In genomic region chr9:123120953-123121352, GRCh38 we compare ENCODE assay signal across 17 cellular contexts.
DNase-seq lines count a peak whose midpoint lies in the region; ATAC-seq and TF ChIP-seq lines count a peak whose summit lies in the region.
"Had no signal": no experiment of that assay in that cellular context is flagged by ENCODE, and none has a peak within 500 bp of the region (broad histone marks: within the 10 kb centered on the region; RNA-seq: fewer than 3 reads in every experiment).

No MANE protein-coding gene starts in this region.

- DNase-seq in activated T-cell treated with anti-CD3 and anti-CD28 coated beads, Interleukin-2, amount 50 U/mL, for 4 hours: no peak
- no peak for DNase-seq in activated T-cell treated with anti-CD3 and anti-CD28 coated beads, Interleukin-2, amount 50 U/mL, for 24 hours
- DNase-seq in MG63: peak; percentile 29
- peak; percentile 18 for DNase-seq in fibroblast of peridontal ligament (ENCODE audit: extremely low read depth)
- no peak for DNase-seq in sigmoid colon
- DNase-seq in stimulated activated CD4-positive, alpha-beta T cell treated with anti-CD3 and anti-CD28 coated beads, Interleukin-2, amount 100 ng/mL, for 24 hours: no peak
- no peak for DNase-seq in LoVo (ENCODE audit: low spot score)
- DNase-seq: CD4-positive, alpha-beta memory T cell; DMS79 treated with DMSO at 0.1 percent for 48 hours; GOT3; MM.1S; NCI-H187; NCI-H526 treated with DMSO at 0.1 percent for 48 hours; NK-92 treated with Interleukin-12 subunit alpha and Interleukin-12 subunit beta, amount 100 ng/mL, for 24 hours; SHP77 treated with DMSO at 0.1 percent for 48 hours had no signal

- peak overlapping the region; percentile 23 to 66 (median 62) for H3K27ac ChIP-seq in sigmoid colon
- H3K27ac ChIP-seq: KMS-11 had no signal

- no peak overlapping the region for H3K27ac Mint-ChIP-seq in activated T-cell treated with anti-CD3 and anti-CD28 coated beads, Interleukin-2, amount 50 U/mL, for 24 hours

- TF ChIP-seq CTCF in sigmoid colon (IDR thresholded peaks at IDR 0.05): no peak

- H3K36me3 Mint-ChIP-seq in activated T-cell treated with anti-CD3 and anti-CD28 coated beads, Interleukin-2, amount 50 U/mL, for 4 hours (ENCODE audit: insufficient read depth): peaks cover 5% of the 10 kb centered on the region
- peaks cover 24% of the 10 kb centered on the region for H3K36me3 Mint-ChIP-seq in activated T-cell treated with anti-CD3 and anti-CD28 coated beads, Interleukin-2, amount 50 U/mL, for 24 hours (ENCODE audit: low read depth)

- no peaks in the 10 kb centered on the region for H3K9me3 ChIP-seq in MG63
- no peaks in the 10 kb centered on the region for H3K9me3 ChIP-seq in sigmoid colon

- 64 to 79% methylated on average over 1 of the region's 1 CpG for WGBS in sigmoid colon, 2 donors

- intact Hi-C loops in sigmoid colon (cut with DNase I): no loop called here

- H3K9me3 Mint-ChIP-seq in activated T-cell treated with anti-CD3 and anti-CD28 coated beads, Interleukin-2, amount 50 U/mL, for 4 hours: no peaks in the 10 kb centered on the region
- no peaks in the 10 kb centered on the region for H3K9me3 Mint-ChIP-seq in activated T-cell treated with anti-CD3 and anti-CD28 coated beads, Interleukin-2, amount 50 U/mL, for 24 hours
- H3K9me3 Mint-ChIP-seq: CD4-positive, alpha-beta memory T cell had no signal

- H3K4me1 Mint-ChIP-seq in activated T-cell treated with anti-CD3 and anti-CD28 coated beads, Interleukin-2, amount 50 U/mL, for 4 hours (ENCODE audit: low read depth): no peaks in the 10 kb centered on the region
- H3K4me1 Mint-ChIP-seq in activated T-cell treated with anti-CD3 and anti-CD28 coated beads, Interleukin-2, amount 50 U/mL, for 24 hours (ENCODE audit: low read depth): peaks cover 8% of the 10 kb centered on the region
- H3K4me1 Mint-ChIP-seq: CD4-positive, alpha-beta memory T cell had no signal

- H3K36me3 ChIP-seq in MG63 (no peaks in the 10 kb centered on the region), sigmoid colon (no peaks in the 10 kb centered on the region)

- H3K4me3 Mint-ChIP-seq in activated T-cell treated with anti-CD3 and anti-CD28 coated beads, Interleukin-2, amount 50 U/mL, for 4 hours: no peak overlapping the region
- no peak overlapping the region for H3K4me3 Mint-ChIP-seq in activated T-cell treated with anti-CD3 and anti-CD28 coated beads, Interleukin-2, amount 50 U/mL, for 24 hours
- H3K4me3 Mint-ChIP-seq: CD4-positive, alpha-beta memory T cell had no signal

- peaks cover 0 to 47% (median 37%) of the 10 kb centered on the region in 4 donors for H3K4me1 ChIP-seq in sigmoid colon

- ATAC-seq in activated T-cell treated with anti-CD3 and anti-CD28 coated beads, Interleukin-2, amount 50 U/mL, for 4 hours: peak; percentile 51 to 54
- ATAC-seq in HG03442 (IDR thresholded peaks at IDR 0.05; ENCODE audit: unreplicated experiment): no peak

- no peaks in the 10 kb centered on the region for H3K27me3 ChIP-seq in MG63
- no peaks in the 10 kb centered on the region for H3K27me3 ChIP-seq in sigmoid colon

- H3K4me3 ChIP-seq in MG63: no peak overlapping the region
- H3K4me3 ChIP-seq in sigmoid colon: no peak overlapping the region

- no peaks in the 10 kb centered on the region for H3K27me3 Mint-ChIP-seq in activated T-cell treated with anti-CD3 and anti-CD28 coated beads, Interleukin-2, amount 50 U/mL, for 4 hours (ENCODE audit: low read depth)
- no peaks in the 10 kb centered on the region for H3K27me3 Mint-ChIP-seq in activated T-cell treated with anti-CD3 and anti-CD28 coated beads, Interleukin-2, amount 50 U/mL, for 24 hours
- H3K27me3 Mint-ChIP-seq: CD4-positive, alpha-beta memory T cell had no signal

- no peak for TF ChIP-seq EP300 in sigmoid colon (IDR thresholded peaks at IDR 0.05)

- no peak for TF ChIP-seq POLR2A in sigmoid colon (IDR thresholded peaks at IDR 0.05)

Comparison
In these comparisons a context has a peak if more than half of its experiments do, and no peak if none do; other contexts are left out.
1. DNase-seq: peak in MG63 (single experiment) and fibroblast of peridontal ligament (single experiment); none in activated T-cell treated with anti-CD3 and anti-CD28 coated beads, Interleukin-2, amount 50 U/mL, for 4 hours (single experiment), activated T-cell treated with anti-CD3 and anti-CD28 coated beads, Interleukin-2, amount 50 U/mL, for 24 hours (single experiment), sigmoid colon (single experiment), stimulated activated CD4-positive, alpha-beta T cell treated with anti-CD3 and anti-CD28 coated beads, Interleukin-2, amount 100 ng/mL, for 24 hours (0 of 2) and LoVo (single experiment).